ENCODE assay signal across 22 cellular contexts in genomic region chr16:47519037-47519436, GRCh38. TPM values are rescaled to one million over a fixed set of nuclear protein-coding genes. Genes with fewer than 3 reads are reported as not detected.
DNase-seq lines count a peak whose midpoint lies in the region; ATAC-seq, FAIRE-seq and TF ChIP-seq lines count a peak whose summit lies in the region.
"Had no signal": no experiment of that assay in that cellular context is flagged by ENCODE, and none has a peak within 500 bp of the region (broad histone marks: within the 10 kb centered on the region; RNA-seq: fewer than 3 reads in every experiment).

No MANE protein-coding gene starts in this region.

- no peaks in the 10 kb centered on the region for H3K9me3 ChIP-seq in psoas muscle
- H3K9me3 ChIP-seq: BE2C, colonic mucosa, MG63 had no signal

- no peak for TF ChIP-seq CTCF in activated CD8-positive, alpha-beta T cell treated with anti-CD3 and anti-CD28 coated beads for 36 hours (IDR thresholded peaks at IDR 0.05)
- TF ChIP-seq CTCF in bronchial epithelial cell (IDR thresholded peaks at IDR 0.05; ENCODE audit: insufficient read depth, low read length, severe bottlenecking) (no peak), psoas muscle (IDR thresholded peaks at IDR 0.05) (no peak)

- H3K4me1 ChIP-seq in psoas muscle: peaks cover 12% of the 10 kb centered on the region
- H3K4me1 ChIP-seq: BE2C, colonic mucosa had no signal

- no peaks in the 10 kb centered on the region for H3K27me3 Mint-ChIP-seq in activated CD8-positive, alpha-beta T cell treated with anti-CD3 and anti-CD28 coated beads for 36 hours
- no peaks in the 10 kb centered on the region for H3K27me3 Mint-ChIP-seq in activated CD8-positive, alpha-beta T cell treated with anti-CD3 and anti-CD28 coated beads, Interleukin-2, amount 10 ng/mL, durations not matched to agents 7 days and 5 days (ENCODE audit: low read depth)

- H3K36me3 Mint-ChIP-seq in activated CD8-positive, alpha-beta T cell treated with anti-CD3 and anti-CD28 coated beads for 36 hours (ENCODE audit: low read depth): peaks cover 21% of the 10 kb centered on the region
- peaks cover 21% of the 10 kb centered on the region for H3K36me3 Mint-ChIP-seq in activated CD8-positive, alpha-beta T cell treated with anti-CD3 and anti-CD28 coated beads, Interleukin-2, amount 10 ng/mL, durations not matched to agents 7 days and 5 days (ENCODE audit: low read depth)
- H3K36me3 Mint-ChIP-seq: WTC11 had no signal

- no peak overlapping the region for H3K4me3 Mint-ChIP-seq in activated CD8-positive, alpha-beta T cell treated with anti-CD3 and anti-CD28 coated beads for 36 hours
- no peak overlapping the region for H3K4me3 Mint-ChIP-seq in activated CD8-positive, alpha-beta T cell treated with anti-CD3 and anti-CD28 coated beads, Interleukin-2, amount 10 ng/mL, durations not matched to agents 7 days and 5 days
- H3K4me3 Mint-ChIP-seq: neural progenitor cell, WTC11 had no signal

- no peak overlapping the region for H3K4me3 ChIP-seq in bronchial epithelial cell (ENCODE audit: low read depth, low read length)
- H3K4me3 ChIP-seq in psoas muscle: no peak overlapping the region
- H3K4me3 ChIP-seq: colonic mucosa, MG63, neural progenitor cell had no signal

- peak overlapping the region; percentile 24 for H3K27ac Mint-ChIP-seq in activated CD8-positive, alpha-beta T cell treated with anti-CD3 and anti-CD28 coated beads for 36 hours
- H3K27ac Mint-ChIP-seq in activated CD8-positive, alpha-beta T cell treated with anti-CD3 and anti-CD28 coated beads, Interleukin-2, amount 10 ng/mL, durations not matched to agents 7 days and 5 days: no peak overlapping the region
- H3K27ac Mint-ChIP-seq: neural progenitor cell, WTC11 had no signal

- H3K4me1 Mint-ChIP-seq in activated CD8-positive, alpha-beta T cell treated with anti-CD3 and anti-CD28 coated beads for 36 hours (ENCODE audit: low read depth): peaks cover 10% of the 10 kb centered on the region
- H3K4me1 Mint-ChIP-seq in activated CD8-positive, alpha-beta T cell treated with anti-CD3 and anti-CD28 coated beads, Interleukin-2, amount 10 ng/mL, durations not matched to agents 7 days and 5 days (ENCODE audit: low read depth): peaks cover 12% of the 10 kb centered on the region
- H3K4me1 Mint-ChIP-seq: neural progenitor cell had no signal

- H3K27ac ChIP-seq in psoas muscle: peak overlapping the region; percentile 47
- H3K27ac ChIP-seq: colonic mucosa, neural progenitor cell had no signal

- ATAC-seq in activated CD8-positive, alpha-beta T cell treated with anti-CD3 and anti-CD28 coated beads for 36 hours: no peak
- no peak for ATAC-seq in activated CD8-positive, alpha-beta T cell treated with anti-CD3 and anti-CD28 coated beads, Interleukin-2, amount 10 ng/mL, durations not matched to agents 7 days and 5 days
- ATAC-seq in psoas muscle: peak in 1 of 4 donors; percentile 8
- ATAC-seq: esophagus mucosa, WTC11 had no signal

- POLR2A ChIA-PET in activated CD8-positive, alpha-beta T cell treated with anti-CD3 and anti-CD28 coated beads for 36 hours (lab: Charles Lee): no interaction called here
- POLR2A ChIA-PET in activated CD8-positive, alpha-beta T cell treated with anti-CD3 and anti-CD28 coated beads, Interleukin-2, amount 10 ng/mL, durations not matched to agents 7 days and 5 days (lab: Charles Lee): no interaction called here

- no peak for DNase-seq in activated CD8-positive, alpha-beta T cell treated with anti-CD3 and anti-CD28 coated beads for 36 hours
- no peak for DNase-seq in activated CD8-positive, alpha-beta T cell treated with anti-CD3 and anti-CD28 coated beads, Interleukin-2, amount 10 ng/mL, durations not matched to agents 7 days and 5 days
- DNase-seq in HT1080 (ENCODE audit: low read depth) (peak; percentile 8), bronchial epithelial cell (ENCODE audit: low read depth) (peak; percentile 25), psoas muscle (no peak), COLO668 (lab: John Stamatoyannopoulos, UW; ENCODE audit: unreplicated experiment) (no peak), hepatic stellate cell (ENCODE audit: low spot score) (no peak)
- no peak for DNase-seq in activated CD4-positive, alpha-beta T cell treated with anti-CD3 and anti-CD28 coated beads, Interleukin-2, amount 50 U/mL, for 48 hours
- DNase-seq: 8988T; activated CD4-positive, alpha-beta T cell treated with anti-CD3 and anti-CD28 coated beads, Interleukin-2, amount 50 U/mL, for 4 hours; activated gamma-delta T cell treated with Interleukin-2 at 50 U/mL for 16 hours; BE2C; colonic mucosa; effector memory CD4-positive, alpha-beta T cell; MG63; NCI-H1417 treated with DMSO at 0.1 percent for 48 hours; SHP77; small intestine; stimulated activated CD4-positive, alpha-beta T cell treated with anti-CD3 and anti-CD28 coated beads, Interleukin-1b, Interleukin-23, amount 100 ng/mL, for 48 hours had no signal

- H3K36me3 ChIP-seq in bronchial epithelial cell (ENCODE audit: control insufficient read depth, insufficient read depth, low read length): peaks cover 3% of the 10 kb centered on the region
- peaks cover 3 to 43% of the 10 kb centered on the region in 2 donors for H3K36me3 ChIP-seq in psoas muscle (ENCODE audit: insufficient read depth in 1 of 2, low read depth in 1 of 2)
- H3K36me3 ChIP-seq: BE2C, colonic mucosa, MG63 had no signal

- intact Hi-C loops in activated CD8-positive, alpha-beta T cell treated with anti-CD3 and anti-CD28 coated beads for 36 hours (cut with micrococcal nuclease): no loop called here
- intact Hi-C loops in psoas muscle (cut with DNase I): no loop called here

- no peaks in the 10 kb centered on the region for H3K27me3 ChIP-seq in bronchial epithelial cell (ENCODE audit: control insufficient read depth, insufficient read depth, low read length)
- no peaks in the 10 kb centered on the region for H3K27me3 ChIP-seq in psoas muscle (ENCODE audit: insufficient read depth in 3 of 3, low read length in 2 of 3)
- H3K27me3 ChIP-seq: BE2C, colonic mucosa, MG63, neural progenitor cell had no signal

- CTCF ChIA-PET in activated CD8-positive, alpha-beta T cell treated with anti-CD3 and anti-CD28 coated beads for 36 hours (lab: Charles Lee): no interaction called here
- CTCF ChIA-PET in activated CD8-positive, alpha-beta T cell treated with anti-CD3 and anti-CD28 coated beads, Interleukin-2, amount 10 ng/mL, durations not matched to agents 7 days and 5 days (lab: Charles Lee): no interaction called here

- no peak for FAIRE-seq in bronchial epithelial cell (lab: Jason Lieb, UNC)
- FAIRE-seq: small intestine had no signal

- H3K9me3 Mint-ChIP-seq in activated CD8-positive, alpha-beta T cell treated with anti-CD3 and anti-CD28 coated beads for 36 hours: peaks cover 1% of the 10 kb centered on the region
- H3K9me3 Mint-ChIP-seq in activated CD8-positive, alpha-beta T cell treated with anti-CD3 and anti-CD28 coated beads, Interleukin-2, amount 10 ng/mL, durations not matched to agents 7 days and 5 days (ENCODE audit: insufficient read depth): no peaks in the 10 kb centered on the region
- H3K9me3 Mint-ChIP-seq: neural progenitor cell, WTC11 had no signal

RNA-seq across cellular contexts. Expression of gene PHKB, which starts 57.9 kb away (rescaled TPM):
- 10 to 100 TPM; 20.2 to 23.1 TPM for total RNA-seq in activated CD8-positive, alpha-beta T cell treated with anti-CD3 and anti-CD28 coated beads for 36 hours
- 10 to 100 TPM; 34.9 to 36.8 TPM for total RNA-seq in activated CD8-positive, alpha-beta T cell treated with anti-CD3 and anti-CD28 coated beads, Interleukin-2, amount 10 ng/mL, durations not matched to agents 7 days and 5 days
- 24.0 and 35.5 TPM in 2 replicates for total RNA-seq in HT1080 (2014; rRNA removed; shearing (Covaris generic))
- 28.3 and 35.0 TPM in 2 replicates for polyA plus RNA-seq in HT1080 (2015; cell fraction: cytosol; rRNA removed)
- 53.6 and 54.9 TPM in 2 replicates for polyA plus RNA-seq in HT1080 (2015; cell fraction: nucleus; rRNA removed)
- total RNA-seq in bronchial epithelial cell: 44.5 and 68.5 TPM in 2 replicates
- 10 to 100 TPM; 59.7 to 87.7 (median 73.5) TPM for total RNA-seq in psoas muscle
- polyA plus RNA-seq in psoas muscle: 10 to 100 TPM; 18.8 to 82.0 (median 31.3) TPM

RNA-seq across cellular contexts. Expression of gene ITFG1, which starts 58.2 kb away (rescaled TPM):
- total RNA-seq in activated CD8-positive, alpha-beta T cell treated with anti-CD3 and anti-CD28 coated beads for 36 hours: 10 to 100 TPM; 16.5 to 16.7 TPM
- 10 to 100 TPM; 21.9 to 24.4 TPM for total RNA-seq in activated CD8-positive, alpha-beta T cell treated with anti-CD3 and anti-CD28 coated beads, Interleukin-2, amount 10 ng/mL, durations not matched to agents 7 days and 5 days
- 26.9 and 34.4 TPM in 2 replicates for total RNA-seq in HT1080 (2014; rRNA removed; shearing (Covaris generic))
- polyA plus RNA-seq in HT1080 (2015; cell fraction: cytosol; rRNA removed): 43.5 and 47.2 TPM in 2 replicates
- polyA plus RNA-seq in HT1080 (2015; cell fraction: nucleus; rRNA removed): 45.4 and 52.2 TPM in 2 replicates
- total RNA-seq in bronchial epithelial cell (47.4 and 53.0 TPM in 2 replicates), psoas muscle (10 to 100 TPM; 20.7 to 30.3 (median 23.6) TPM)
- polyA plus RNA-seq in psoas muscle: 10 to 100 TPM; 13.0 to 30.0 (median 14.4) TPM

Comparison
In these comparisons a context has a peak if more than half of its experiments do, and no peak if none do; other contexts are left out.
1. DNase-seq: peak in HT1080 (single experiment) and bronchial epithelial cell (single experiment); none in activated CD8-positive, alpha-beta T cell treated with anti-CD3 and anti-CD28 coated beads for 36 hours (single experiment), activated CD8-positive, alpha-beta T cell treated with anti-CD3 and anti-CD28 coated beads, Interleukin-2, amount 10 ng/mL, durations not matched to agents 7 days and 5 days (single experiment), psoas muscle (0 of 2), activated CD4-positive, alpha-beta T cell treated with anti-CD3 and anti-CD28 coated beads, Interleukin-2, amount 50 U/mL, for 48 hours (0 of 2), COLO668 (single experiment) and hepatic stellate cell (single experiment).